Comparison of ENCODE assay signal across 15 cellular contexts in genomic region chr2:191864623-191865521, GRCh38. TPM values are rescaled to one million over a fixed set of nuclear protein-coding genes. Genes with fewer than 3 reads are reported as not detected.
DNase-seq lines count a peak whose midpoint lies in the region; ATAC-seq, FAIRE-seq and TF ChIP-seq lines count a peak whose summit lies in the region.
"Had no signal": no experiment of that assay in that cellular context is flagged by ENCODE, and none has a peak within 500 bp of the region (broad histone marks: within the 10 kb centered on the region; RNA-seq: fewer than 3 reads in every experiment).

No MANE protein-coding gene starts in this region.

- peak in 1 of 2 experiments; percentile 68; a peak in 1 of 4 replicates for TF ChIP-seq EP300 in HepG2 (IDR thresholded peaks at IDR 0.05; ENCODE audit: low read depth in 2 of 2, low read length in 2 of 2)
- TF ChIP-seq EP300 in HepG2 (CRISPR knock-in tag; IDR thresholded peaks at IDR 0.05; ENCODE audit: borderline replicate concordance) = no peak

- no peaks in the 10 kb centered on the region for H4K20me1 ChIP-seq in HepG2 (ENCODE audit: insufficient read depth, low read length)

- no peak overlapping the region for H3K27ac ChIP-seq in A673 (ENCODE audit: low read depth, low read length, poor library complexity, severe bottlenecking)
- peak overlapping the region; percentile 46 to 48 for H3K27ac ChIP-seq in breast epithelium
- peak overlapping the region; percentile 43 for H3K27ac ChIP-seq in HepG2 (ENCODE audit: extremely low read length, insufficient read depth, low read length)
- no peak overlapping the region for H3K27ac ChIP-seq in effector memory CD4-positive, alpha-beta T cell (ENCODE audit: insufficient read depth, low read length, poor library complexity, severe bottlenecking)
- H3K27ac ChIP-seq: ascending aorta had no signal

- H3K9me3 ChIP-seq in A673 (ENCODE audit: low read depth, low read length, poor library complexity, severe bottlenecking) (no peaks in the 10 kb centered on the region), breast epithelium (no peaks in the 10 kb centered on the region), HepG2 (ENCODE audit: low read length) (peaks cover 4% of the 10 kb centered on the region; the same call in 1 of the 2 replicates)
- no peaks in the 10 kb centered on the region for H3K9me3 ChIP-seq in effector memory CD4-positive, alpha-beta T cell (ENCODE audit: control insufficient read depth, low read length)
- H3K9me3 ChIP-seq: ascending aorta had no signal

- peak; percentile 12; the same call in 2 of the 3 replicates for ATAC-seq in HepG2
- ATAC-seq: activated CD4-positive, CD25-positive, alpha-beta regulatory T cell treated with anti-CD3 and anti-CD28 coated beads, Interleukin-2, amount 50 U/mL, for 24 hours; activated T-cell treated with anti-CD3 and anti-CD28 coated beads, Interleukin-2, amount 50 U/mL, for 4 hours had no signal

- peak overlapping the region; percentile 34 for H3K4me2 ChIP-seq in HepG2 (ENCODE audit: low read depth, low read length)

- TF ChIP-seq POLR2A in breast epithelium (IDR thresholded peaks at IDR 0.05) = no peak
- no peak for TF ChIP-seq POLR2A in HepG2 (IDR thresholded peaks at IDR 0.05; ENCODE audit: insufficient read depth in 1 of 2, low read depth in 2 of 2, low read length in 2 of 2)

- no peak for TF ChIP-seq CTCF in A673 (conservative IDR thresholded peaks at IDR 0.05; ENCODE audit: low read depth, low read length)
- no peak for TF ChIP-seq CTCF in breast epithelium (IDR thresholded peaks at IDR 0.05)
- no peak for TF ChIP-seq CTCF in HepG2 (CRISPR knock-in tag; IDR thresholded peaks at IDR 0.05)
- no peak for TF ChIP-seq CTCF in GM13976 (IDR thresholded peaks at IDR 0.05; ENCODE audit: borderline replicate concordance, control extremely low read depth, extremely low read depth, insufficient read depth, missing control alignments)

- POLR2A ChIA-PET in A673 (lab: Charles Lee; ENCODE audit: low non-redundant PET) (no interaction called here), HepG2 (lab: Yijun Ruan, JAX) (interaction anchor here (7.4 kb wide), 1 partner anchor 18 kb away, joined by 69 read pairs; the partner anchor contains the start of gene CAVIN2)

- no peaks in the 10 kb centered on the region for H3K27me3 ChIP-seq in A673 (replicated peaks; ENCODE audit: insufficient read depth, low read depth, low read length, poor library complexity)
- H3K27me3 ChIP-seq in breast epithelium = no peaks in the 10 kb centered on the region
- H3K27me3 ChIP-seq in HepG2 (ENCODE audit: control insufficient read depth in 1 of 2, insufficient read depth in 2 of 2, low read length in 2 of 2) = no peaks in the 10 kb centered on the region
- H3K27me3 ChIP-seq in effector memory CD4-positive, alpha-beta T cell (replicated peaks; ENCODE audit: control insufficient read depth, insufficient read depth, low read length, poor library complexity, severe bottlenecking) = no peaks in the 10 kb centered on the region
- H3K27me3 ChIP-seq: ascending aorta had no signal

- 69% methylated on average over 8 of the region's 8 CpGs for WGBS in HepG2 (ENCODE audit: low lambda C conversion rate)

- peak overlapping the region; percentile 14; the same call in 1 of the 2 replicates for H3K9ac ChIP-seq in HepG2 (ENCODE audit: insufficient read depth, low read depth, low read length)

- no peak for FAIRE-seq in HepG2 (lab: Jason Lieb, UNC)
- FAIRE-seq: GM18507, islet of Langerhans had no signal

- CTCF ChIA-PET in A673 (lab: Charles Lee) (interaction anchor here (1.0 kb wide), 1 partner anchor 53 kb away, joined by 3 read pairs; no protein-coding TSS in a partner anchor), HepG2 (lab: Yijun Ruan, JAX; ENCODE audit: low intra/inter-chr PET ratio, low total read pairs) (no interaction called here)

- no peak for TF ChIP-seq RAD21 in HepG2 (CRISPR knock-in tag; IDR thresholded peaks at IDR 0.05)

- peaks cover 18% of the 10 kb centered on the region for H3K4me1 ChIP-seq in A673 (ENCODE audit: insufficient read depth, low read length, poor library complexity, severe bottlenecking)
- peaks cover 0 to 15% of the 10 kb centered on the region in 2 donors for H3K4me1 ChIP-seq in breast epithelium
- peaks cover 100% of the 10 kb centered on the region for H3K4me1 ChIP-seq in HepG2 (ENCODE audit: insufficient read depth, low read length)
- H3K4me1 ChIP-seq in effector memory CD4-positive, alpha-beta T cell (ENCODE audit: control insufficient read depth, insufficient read depth, low read length, poor library complexity, severe bottlenecking) = no peaks in the 10 kb centered on the region

- DNase-seq in A673 (ENCODE audit: low spot score) (peak; percentile 77), NCI-H2171 (lab: John Stamatoyannopoulos, UW) (peak; percentile 95), breast epithelium (ENCODE audit: low spot score in 2 of 2) (no peak), HepG2 (ENCODE audit: low spot score) (peak; percentile 84), GM13976 (ENCODE audit: low spot score) (no peak), germinal center (ENCODE audit: low spot score) (no peak)
- DNase-seq in activated CD4-positive, CD25-positive, alpha-beta regulatory T cell treated with anti-CD3 and anti-CD28 coated beads, Interleukin-2, amount 50 U/mL, for 72 hours = no peak
- no peak for DNase-seq in effector memory CD4-positive, alpha-beta T cell
- DNase-seq: activated T-cell treated with anti-CD3 and anti-CD28 coated beads, Interleukin-2, amount 50 U/mL, for 4 hours; NCI-H748 treated with DMSO at 0.1 percent for 48 hours had no signal

- no TSS peak for BruUV-seq in A673 (replicated peaks; lab: Mats Ljungman, UMichigan)
- BruUV-seq in HepG2 (replicated peaks; lab: Mats Ljungman, UMichigan) = no TSS peak

- H3K79me2 ChIP-seq in HepG2 (ENCODE audit: insufficient read depth, low read length) = no peaks in the 10 kb centered on the region

- in situ Hi-C loops in HepG2 (cut with HindIII; ENCODE audit: extremely low pct_ligation_motif_present, low pct_unique_long_range_greater_than_20kb) = no loop called here
- in situ Hi-C loops in GM13976 (cut with MboI; ENCODE audit: low sequenced_read_pairs, unreplicated experiment) = no loop called here

- intact Hi-C loops in A673 (cut with micrococcal nuclease; ENCODE audit: unreplicated experiment) (loop anchor here (10.0 kb wide), 1 partner anchor 300 kb away; no protein-coding TSS in a partner anchor), breast epithelium (cut with DNase I; ENCODE audit: low total_unique reads) (no loop called here), HepG2 (cut with micrococcal nuclease; ENCODE audit: unreplicated experiment) (loop anchor here (5.0 to 10.0 kb wide), 2 partner anchors 180 to 228 kb away; no protein-coding TSS in a partner anchor)

- no peak overlapping the region for H3K4me3 ChIP-seq in A673 (ENCODE audit: low read depth, low read length, poor library complexity, severe bottlenecking)
- H3K4me3 ChIP-seq in breast epithelium = no peak overlapping the region
- H3K4me3 ChIP-seq in HepG2 (replicated peaks in 1 of 3; ENCODE audit: insufficient read depth in 1 of 3, low read depth in 2 of 3, low read length in 3 of 3) = no peak overlapping the region; a peak in 1 of 6 replicates
- H3K4me3 ChIP-seq in effector memory CD4-positive, alpha-beta T cell (ENCODE audit: insufficient read depth, low read depth, low read length, poor library complexity, severe bottlenecking) = no peak overlapping the region
- H3K4me3 ChIP-seq: ascending aorta had no signal

- no peak overlapping the region for H2AFZ ChIP-seq in HepG2 (ENCODE audit: low read length)

- H3K36me3 ChIP-seq in A673 (ENCODE audit: insufficient read depth, low read length, poor library complexity, severe bottlenecking) (no peaks in the 10 kb centered on the region), breast epithelium (no peaks in the 10 kb centered on the region), HepG2 (replicated peaks in 1 of 2; ENCODE audit: control insufficient read depth in 1 of 2, insufficient read depth in 2 of 2, low read length in 2 of 2) (no peaks in the 10 kb centered on the region)
- no peaks in the 10 kb centered on the region for H3K36me3 ChIP-seq in effector memory CD4-positive, alpha-beta T cell (ENCODE audit: control insufficient read depth, insufficient read depth, low read length)
- H3K36me3 ChIP-seq: ascending aorta had no signal

RNA-seq across cellular contexts. Expression of gene CAVIN2, which starts 18.0 kb away (rescaled TPM):
- total RNA-seq in A673 (2021) (0.09 and 0.28 TPM in 2 replicates), breast epithelium (10 to 100 TPM; 30.7 to 71.4 (median 31.3) TPM), HepG2 (2016; rRNA removed; fragmentation: Illumina TruSeq; extraction: Trizol) (7.6 and 11.2 TPM in 2 replicates)
- total RNA-seq in HepG2 (2016; cell fraction: cytosol; rRNA removed; fragmentation: Illumina TruSeq; extraction: Trizol; ENCODE audit: low read depth) = 0.97 and 1.1 TPM in 2 replicates
- 8.2 and 10.1 TPM in 2 replicates for total RNA-seq in HepG2 (2016; cell fraction: insoluble cytoplasmic fraction; rRNA removed; fragmentation: Illumina TruSeq; extraction: Trizol)
- total RNA-seq in HepG2 (2016; cell fraction: membrane; rRNA removed; fragmentation: Illumina TruSeq; extraction: Trizol) = 3.2 and 3.5 TPM in 2 replicates
- total RNA-seq in HepG2 (2016; cell fraction: nucleus; rRNA removed; fragmentation: Illumina TruSeq; extraction: Trizol) = 5.9 and 6.7 TPM in 2 replicates
- polyA plus RNA-seq in HepG2 (2011; rRNA removed) = 28.1 and 38.8 TPM in 2 replicates
- polyA plus RNA-seq in HepG2 (2011; cell fraction: cytosol; rRNA removed) = 23.7 and 37.4 TPM in 2 replicates
- polyA plus RNA-seq in HepG2 (2011; cell fraction: nucleus; rRNA removed) = 11.3 and 13.2 TPM in 2 replicates
- polyA plus RNA-seq in HepG2 (2012) = 8.9 and 16.7 TPM in 2 replicates
- polyA plus RNA-seq in HepG2 (2016; cell fraction: cytosol; fragmentation: Illumina TruSeq; extraction: Trizol; ENCODE audit: low read depth) = 0.40 and 0.45 TPM in 2 replicates
- polyA plus RNA-seq in HepG2 (2016; cell fraction: insoluble cytoplasmic fraction; fragmentation: Illumina TruSeq; extraction: Trizol; ENCODE audit: low read depth) = 10.7 and 12.0 TPM in 2 replicates
- 0.98 and 1.5 TPM in 2 replicates for polyA plus RNA-seq in HepG2 (2016; cell fraction: membrane; fragmentation: Illumina TruSeq; extraction: Trizol; ENCODE audit: low read depth)
- polyA plus RNA-seq in HepG2 (2016; cell fraction: nucleus; fragmentation: Illumina TruSeq; extraction: Trizol; ENCODE audit: insufficient read depth, low read depth) = 5.7 and 6.3 TPM in 2 replicates
- polyA minus RNA-seq in HepG2 (2011; rRNA and poly(A)+ RNA removed; ENCODE audit: low replicate concordance) = 0.35 and 65.9 TPM in 2 replicates
- 29.7 and 43.4 TPM in 2 replicates for polyA minus RNA-seq in HepG2 (2011; cell fraction: cytosol; rRNA and poly(A)+ RNA removed)
- 25.8 and 27.7 TPM in 2 replicates for polyA minus RNA-seq in HepG2 (2011; cell fraction: nucleus; rRNA and poly(A)+ RNA removed)
- polyA plus RNA-seq: neural cell had no signal

Comparison
In these comparisons a context has a peak if more than half of its experiments do, and no peak if none do; other contexts are left out.
1. DNase-seq: peak in A673 (single experiment), NCI-H2171 (single experiment) and HepG2 (single experiment); none in breast epithelium (0 of 2), GM13976 (single experiment), activated CD4-positive, CD25-positive, alpha-beta regulatory T cell treated with anti-CD3 and anti-CD28 coated beads, Interleukin-2, amount 50 U/mL, for 72 hours (single experiment), germinal center (single experiment) and effector memory CD4-positive, alpha-beta T cell (0 of 3).
2. H3K27ac ChIP-seq: peak in breast epithelium (2 of 2) and HepG2 (single experiment); none in A673 (single experiment) and effector memory CD4-positive, alpha-beta T cell (single experiment).